In genomic region chr12:51943346-51943745, GRCh38 we compare ENCODE assay signal across 30 cellular contexts. TPM values are rescaled to one million over a fixed set of nuclear protein-coding genes. Genes with fewer than 3 reads are reported as not detected.
"Had no signal": no experiment of that assay in that cellular context is flagged by ENCODE, and none has a peak within 500 bp of the region (broad histone marks: within the 10 kb centered on the region; RNA-seq: fewer than 3 reads in every experiment).

No MANE protein-coding gene starts in this region.

- ATAC-seq: activated CD8-positive, alpha-beta T cell treated with anti-CD3 and anti-CD28 coated beads for 36 hours; activated T-cell treated with anti-CD3 and anti-CD28 coated beads, Interleukin-2, amount 50 U/mL, for 4 hours; Panc1 had no signal

- H3K27me3 ChIP-seq: brain microvascular endothelial cell, cardiac muscle cell had no signal

- H3K36me3 ChIP-seq: brain microvascular endothelial cell, cardiac muscle cell, SJSA1 had no signal

- H3K9me3 ChIP-seq: SK-N-SH had no signal

- DNase-seq: activated CD4-positive, alpha-beta T cell treated with anti-CD3 and anti-CD28 coated beads, Interleukin-2, amount 10 ng/mL, durations not matched to agents 24 days and 14 days; activated CD4-positive, alpha-beta T cell treated with anti-CD3 and anti-CD28 coated beads, Interleukin-2, amount 50 U/mL, for 4 hours; activated CD8-positive, alpha-beta memory T cell treated with anti-CD3 and anti-CD28 coated beads, Interleukin-2, amount 50 U/mL, for 4 hours; activated CD8-positive, alpha-beta T cell treated with anti-CD3 and anti-CD28 coated beads for 36 hours; activated effector memory CD4-positive, alpha-beta T cell treated with Interleukin-2 at 50 U/mL for 16 hours; activated naive CD4-positive, alpha-beta T cell treated with anti-CD3 and anti-CD28 coated beads, Interleukin-2, amount 50 U/mL, for 16 hours; activated naive CD8-positive, alpha-beta T cell treated with anti-CD3 and anti-CD28 coated beads for 36 hours; activated T-cell treated with anti-CD3 and anti-CD28 coated beads for 4 hours; activated T-cell treated with anti-CD3 and anti-CD28 coated beads, Interleukin-2, amount 50 U/mL, for 4 hours; amniotic stem cell; aorta; brain microvascular endothelial cell; MM.1S; MV-4-11; NCI-H1092; NCI-H1436 treated with DMSO at 0.1 percent for 48 hours; NCI-H1694 treated with DMSO at 0.1 percent for 48 hours; NCI-H2029; NCI-H345; NCI-H524 treated with DMSO at 0.1 percent for 48 hours; SHP77 treated with DMSO at 0.1 percent for 48 hours; SK-N-SH had no signal

- H3K27ac ChIP-seq: brain microvascular endothelial cell, cardiac muscle cell, KMS-11, SJSA1 had no signal

- H3K4me1 ChIP-seq: SJSA1 had no signal

- H3K4me3 ChIP-seq: cardiac muscle cell, SJSA1 had no signal

RNA-seq across cellular contexts. Expression of gene ACVRL1, which starts 36.0 kb away (rescaled TPM):
- total RNA-seq: activated CD4-positive, alpha-beta T cell treated with anti-CD3 and anti-CD28 coated beads, Interleukin-2, amount 10 ng/mL, durations not matched to agents 24 days and 14 days; activated CD8-positive, alpha-beta T cell treated with anti-CD3 and anti-CD28 coated beads for 36 hours; activated naive CD8-positive, alpha-beta T cell treated with anti-CD3 and anti-CD28 coated beads for 36 hours; activated T-helper 1 cell treated with anti-CD3 and anti-CD28 coated beads, Interleukin-12 subunit alpha, Interleukin-12 subunit beta, Interleukin-2, Interleukin-4 antibody, amounts not matched to agents 30 ng/mL and 10 ng/mL and 1 ng/mL, durations not matched to agents 14 hours and 24 hours and 36 hours; NCI-H460; RPMI7951 had no signal
- polyA plus RNA-seq: cardiac muscle cell had no signal

RNA-seq across cellular contexts. Expression of gene ANKRD33, which starts 55.4 kb away (rescaled TPM):
- total RNA-seq: activated CD4-positive, alpha-beta T cell treated with anti-CD3 and anti-CD28 coated beads, Interleukin-2, amount 10 ng/mL, durations not matched to agents 24 days and 14 days; activated CD8-positive, alpha-beta T cell treated with anti-CD3 and anti-CD28 coated beads for 36 hours; activated naive CD8-positive, alpha-beta T cell treated with anti-CD3 and anti-CD28 coated beads for 36 hours; activated T-cell treated with anti-CD3 and anti-CD28 coated beads, Interleukin-2, amount 50 U/mL, for 4 hours; activated T-helper 1 cell treated with anti-CD3 and anti-CD28 coated beads, Interleukin-12 subunit alpha, Interleukin-12 subunit beta, Interleukin-2, Interleukin-4 antibody, amounts not matched to agents 30 ng/mL and 10 ng/mL and 1 ng/mL, durations not matched to agents 14 hours and 24 hours and 36 hours; LHCN-M2; NCI-H460; RPMI7951; SJSA1 had no signal
- polyA plus RNA-seq: aorta, cardiac muscle cell, SK-N-SH had no signal
